In genomic region chr17:72119280-72119962, GRCh38 we compare ENCODE assay signal across 10 cellular contexts. TPM values are rescaled to one million over a fixed set of nuclear protein-coding genes. Genes with fewer than 3 reads are reported as not detected.
DNase-seq lines count a peak whose midpoint lies in the region; ATAC-seq, FAIRE-seq and TF ChIP-seq lines count a peak whose summit lies in the region.
"Had no signal": no experiment of that assay in that cellular context is flagged by ENCODE, and none has a peak within 500 bp of the region (broad histone marks: within the 10 kb centered on the region; RNA-seq: fewer than 3 reads in every experiment).

No MANE protein-coding gene starts in this region.

- H3K4me3 ChIP-seq in PC-3 (ENCODE audit: low read length) (peak overlapping the region; percentile 80), epithelial cell of proximal tubule (ENCODE audit: low read depth, low read length) (peak overlapping the region; percentile 97), pancreas (peak overlapping the region; percentile 11 to 92 (median 50)), vagina (peak overlapping the region in 1 of 2 donors; percentile 53)

- BruUV-seq in PC-3 (replicated peaks; lab: Mats Ljungman, UMichigan) = no TSS peak

- intact Hi-C loops in PC-3 (cut with micrococcal nuclease) = loop anchor here (1.0 to 10.0 kb wide), 8 partner anchors 197 to 1353 kb away; no protein-coding TSS in a partner anchor
- intact Hi-C loops in pancreas (cut with DNase I) = loop anchor here in 2 of 3 donors (10.0 kb wide), 3 partner anchors 75 to 645 kb away; no protein-coding TSS in a partner anchor
- intact Hi-C loops in vagina (cut with DNase I) = no loop called here

- TF ChIP-seq CTCF in PC-3 (conservative IDR thresholded peaks at IDR 0.05; ENCODE audit: low read depth, low read length) (no peak), epithelial cell of proximal tubule (conservative IDR thresholded peaks at IDR 0.05; ENCODE audit: low read depth, low read length) (no peak), pancreas (IDR thresholded peaks at IDR 0.05) (no peak), vagina (IDR thresholded peaks at IDR 0.05) (no peak)

- H3K79me2 ChIP-seq in PC-3 (ENCODE audit: low read length) = peaks cover 41% of the 10 kb centered on the region

- H3K4me2 ChIP-seq in PC-3 (ENCODE audit: low read length) = peak overlapping the region; percentile 98

- no peaks in the 10 kb centered on the region for H3K9me2 ChIP-seq in PC-3 (replicated peaks; ENCODE audit: low read length)

- peak overlapping the region; percentile 85 for H2AFZ ChIP-seq in PC-3 (ENCODE audit: low read length)

- no peaks in the 10 kb centered on the region for H3K9me3 ChIP-seq in ES-I3 (ENCODE audit: control insufficient read depth, insufficient read depth, low read length)
- no peaks in the 10 kb centered on the region for H3K9me3 ChIP-seq in PC-3 (ENCODE audit: low read length)
- no peaks in the 10 kb centered on the region for H3K9me3 ChIP-seq in pancreas
- H3K9me3 ChIP-seq in vagina = no peaks in the 10 kb centered on the region

- CTCF ChIA-PET in PC-3 (lab: Charles Lee) = interaction anchor here (0.6 to 1.1 kb wide), 6 partner anchors 221 to 646 kb away, joined by 3 to 7 read pairs (median 4); no protein-coding TSS in a partner anchor

- peaks cover 15% of the 10 kb centered on the region for H3K4me1 ChIP-seq in ES-I3 (ENCODE audit: insufficient read depth, low read length)
- peaks cover 25% of the 10 kb centered on the region for H3K4me1 ChIP-seq in PC-3 (ENCODE audit: insufficient read depth, low read length)
- H3K4me1 ChIP-seq in pancreas = peaks cover 0 to 7% (median 2%) of the 10 kb centered on the region in 3 donors
- H3K4me1 ChIP-seq in vagina = peaks cover 59% of the 10 kb centered on the region

- no peak for FAIRE-seq in pancreas (lab: Jason Lieb, UNC)

- H3K36me3 ChIP-seq in ES-I3 (ENCODE audit: insufficient read depth, low read length) (no peaks in the 10 kb centered on the region), PC-3 (ENCODE audit: low read depth, low read length) (peaks cover 24% of the 10 kb centered on the region), pancreas (peaks cover 0 to 18% (median 6%) of the 10 kb centered on the region in 3 donors), vagina (no peaks in the 10 kb centered on the region)

- no peak for DNase-seq in PC-3
- DNase-seq in epithelial cell of proximal tubule (ENCODE audit: low read depth) = no peak
- DNase-seq in pancreas = no peak
- no peak for DNase-seq in vagina (ENCODE audit: extremely low spot score in 2 of 2)
- no peak for DNase-seq in stimulated activated naive CD4-positive, alpha-beta T cell (lab: John Stamatoyannopoulos, UW)
- no peak for DNase-seq in hippocampal formation (lab: John Stamatoyannopoulos, UW)
- DNase-seq in NCI-H2227 treated with DMSO at 0.1 percent for 48 hours (lab: John Stamatoyannopoulos, UW) = no peak
- DNase-seq: activated gamma-delta T cell had no signal

- H3K27me3 ChIP-seq in PC-3 (ENCODE audit: low read length) (no peaks in the 10 kb centered on the region), pancreas (no peaks in the 10 kb centered on the region), vagina (peaks cover 23% of the 10 kb centered on the region)

- peak overlapping the region; percentile 83 for H3K27ac ChIP-seq in PC-3 (ENCODE audit: low read length)
- H3K27ac ChIP-seq in pancreas = peak overlapping the region; percentile 83 to 95 (median 88)
- H3K27ac ChIP-seq in vagina = no peak overlapping the region

- POLR2A ChIA-PET in PC-3 (lab: Charles Lee; ENCODE audit: unreplicated experiment) = interaction anchor here (0.5 to 0.6 kb wide), 4 partner anchors 197 to 488 kb away, joined by 3 to 7 read pairs (median 4); no protein-coding TSS in a partner anchor

- no peaks in the 10 kb centered on the region for H3F3A ChIP-seq in PC-3 (ENCODE audit: low read length, unreplicated experiment)

- peaks cover 29% of the 10 kb centered on the region for H4K20me1 ChIP-seq in PC-3 (ENCODE audit: low read length)

- TF ChIP-seq POLR2A in vagina (IDR thresholded peaks at IDR 0.05) = no peak

- H3K9ac ChIP-seq in ES-I3 (ENCODE audit: low read depth, low read length) (peak overlapping the region; percentile 76; the same call in 1 of the 2 replicates), PC-3 (ENCODE audit: low read length) (peak overlapping the region; percentile 89)

- WGBS in pancreas, 2 donors = 10 to 15% methylated on average over 20 of the region's 20 CpGs

- ATAC-seq in PC-3 (no peak), pancreas (peak in 2 of 4 donors; percentile 0)

RNA-seq across cellular contexts. Expression of gene SOX9, which starts 1.4 kb away (rescaled TPM):
- total RNA-seq in PC-3 (2014; rRNA removed) (119 and 151 TPM in 2 replicates), epithelial cell of proximal tubule (23.8 and 26.5 TPM in 2 replicates), pancreas (10 to 100 TPM; 22.7 to 76.1 (median 34.2) TPM), vagina (22.8 TPM)
- 10 to 100 TPM; 26.0 to 31.9 TPM for polyA plus RNA-seq in pancreas
- total RNA-seq: T-helper 2 cell treated with Interferon-gamma antibody and Interleukin-4, amounts not matched to agents 100 ng/mL and 5 ng/mL, for 36 hours had no signal
